Comparison of ENCODE assay signal across 8 cellular contexts in the genomic region with DNA sequence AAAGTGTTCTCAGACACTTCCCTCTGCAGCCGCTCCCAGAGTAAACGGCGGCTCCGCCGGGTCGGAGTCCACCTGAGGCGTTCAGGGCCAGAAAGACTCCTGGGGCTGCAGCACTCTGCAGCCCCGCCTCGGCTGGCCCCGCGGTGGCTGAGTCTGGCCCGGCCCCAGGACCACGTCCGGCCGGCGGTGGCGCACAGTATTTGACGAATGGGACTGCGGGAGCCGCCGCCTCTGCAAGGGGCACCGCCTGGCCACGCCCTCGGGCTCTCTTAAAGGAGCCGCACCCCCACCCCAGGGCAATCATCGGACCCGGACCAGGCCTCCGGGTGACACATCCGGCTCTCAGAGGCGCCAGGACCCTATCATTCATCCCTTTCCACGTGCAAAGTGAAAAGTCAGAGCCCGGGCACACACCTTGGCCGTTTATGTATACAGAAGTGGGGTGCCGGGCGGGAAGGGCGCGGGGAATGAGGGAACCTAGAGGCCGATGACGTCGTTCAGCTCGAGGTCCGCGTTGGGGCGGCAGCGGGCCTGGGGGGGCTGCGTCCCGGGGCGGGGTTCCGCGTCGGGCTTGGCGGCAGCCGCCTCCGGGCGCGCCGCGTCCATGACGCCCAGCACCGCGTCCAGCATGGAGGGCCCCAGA. TPM values are rescaled to one million over a fixed set of nuclear protein-coding genes. Genes with fewer than 3 reads are reported as not detected.
DNase-seq lines count a peak whose midpoint lies in the region; ATAC-seq and TF ChIP-seq lines count a peak whose summit lies in the region.

No MANE protein-coding gene starts in this region.

- no peak for TF ChIP-seq CTCF in neutrophil (IDR thresholded peaks at IDR 0.05)

- H3K27ac ChIP-seq in neutrophil (peak overlapping the region; percentile 66), temporal lobe (ENCODE audit: low read depth, low read length) (peak overlapping the region; percentile 65)

- H3K9me3 Mint-ChIP-seq in activated naive CD4-positive, alpha-beta T cell treated with anti-CD3 and anti-CD28 coated beads for 36 hours, result no peaks in the 10 kb centered on the region

- H3K4me3 ChIP-seq in neutrophil (ENCODE audit: low read depth in 1 of 2, low read length in 1 of 2), result peak overlapping the region; percentile 66 to 72

- peak; percentile 89 for DNase-seq in EH (ENCODE audit: low read depth)
- peak; percentile 95 for DNase-seq in HuH-7 (ENCODE audit: low spot score)
- DNase-seq in SHP77 (lab: John Stamatoyannopoulos, UW), result peak; percentile 70 to 92
- peak; percentile 90 for DNase-seq in activated naive CD4-positive, alpha-beta T cell treated with anti-CD3 and anti-CD28 coated beads for 36 hours
- peak; percentile 82 for DNase-seq in germinal center (ENCODE audit: low spot score)

- peak overlapping the region; percentile 92 for H3K27ac Mint-ChIP-seq in activated naive CD4-positive, alpha-beta T cell treated with anti-CD3 and anti-CD28 coated beads for 36 hours

- no peaks in the 10 kb centered on the region for H3K9me3 ChIP-seq in neutrophil

- CTCF ChIA-PET in activated naive CD4-positive, alpha-beta T cell treated with anti-CD3 and anti-CD28 coated beads for 36 hours (lab: Charles Lee), result no interaction called here

- peak; percentile 27 for ATAC-seq in GM21528 (IDR thresholded peaks at IDR 0.05; ENCODE audit: low FRiP score, unreplicated experiment)

- intact Hi-C loops in activated naive CD4-positive, alpha-beta T cell treated with anti-CD3 and anti-CD28 coated beads for 36 hours (cut with micrococcal nuclease), result loop anchor here (1.0 to 10.0 kb wide), 16 partner anchors 15 to 1658 kb away; partner anchors contain the start of genes BRSK1, CNOT3, FIZ1 and HSPBP1

- H3K4me1 Mint-ChIP-seq in activated naive CD4-positive, alpha-beta T cell treated with anti-CD3 and anti-CD28 coated beads for 36 hours (ENCODE audit: low read depth), result peaks cover 14% of the 10 kb centered on the region

- peaks cover 28 to 32% of the 10 kb centered on the region in 2 experiments for H3K4me1 ChIP-seq in neutrophil (ENCODE audit: control insufficient read depth in 1 of 2, insufficient read depth in 1 of 2, low read depth in 1 of 2, low read length in 1 of 2)

- peaks cover 28% of the 10 kb centered on the region for H3K36me3 ChIP-seq in neutrophil

- H3K4me3 Mint-ChIP-seq in activated naive CD4-positive, alpha-beta T cell treated with anti-CD3 and anti-CD28 coated beads for 36 hours, result peak overlapping the region; percentile 84

- H3K27me3 Mint-ChIP-seq in activated naive CD4-positive, alpha-beta T cell treated with anti-CD3 and anti-CD28 coated beads for 36 hours (ENCODE audit: low read depth), result peaks cover 24% of the 10 kb centered on the region

- peaks cover 71% of the 10 kb centered on the region for H3K27me3 ChIP-seq in neutrophil

- peaks cover 8% of the 10 kb centered on the region for H3K36me3 Mint-ChIP-seq in activated naive CD4-positive, alpha-beta T cell treated with anti-CD3 and anti-CD28 coated beads for 36 hours (ENCODE audit: low read depth)

RNA-seq across cellular contexts. Expression of gene LENG9, which starts 1.2 kb away (rescaled TPM):
- 1 to 10 TPM; 5.7 to 7.1 TPM for total RNA-seq in activated naive CD4-positive, alpha-beta T cell treated with anti-CD3 and anti-CD28 coated beads for 36 hours
- 2.7 TPM for total RNA-seq in temporal lobe

RNA-seq across cellular contexts. Expression of gene CDC42EP5, which starts 8.4 kb away (rescaled TPM):
- not detected for total RNA-seq in activated naive CD4-positive, alpha-beta T cell treated with anti-CD3 and anti-CD28 coated beads for 36 hours
- total RNA-seq in temporal lobe, result 1.7 TPM

RNA-seq across cellular contexts. Expression of gene LENG8, which starts 15.7 kb away (rescaled TPM):
- total RNA-seq in activated naive CD4-positive, alpha-beta T cell treated with anti-CD3 and anti-CD28 coated beads for 36 hours, result 100 to 1,000 TPM; 171 to 175 TPM
- 22.6 TPM for total RNA-seq in temporal lobe

RNA-seq across cellular contexts. Expression of gene LAIR2, which starts 37.9 kb away (rescaled TPM):
- under 1 TPM; 0.45 to 0.69 TPM for total RNA-seq in activated naive CD4-positive, alpha-beta T cell treated with anti-CD3 and anti-CD28 coated beads for 36 hours
- total RNA-seq in temporal lobe, result not detected

RNA-seq across cellular contexts. Expression of gene TTYH1, which starts 49.5 kb away (rescaled TPM):
- total RNA-seq in activated naive CD4-positive, alpha-beta T cell treated with anti-CD3 and anti-CD28 coated beads for 36 hours, result not detected
- 79.7 TPM for total RNA-seq in temporal lobe

Comparison
In these comparisons a context has a peak if more than half of its experiments do, and no peak if none do; other contexts are left out.
1. Peak in every context shown above with its lines: DNase-seq, ATAC-seq, H3K4me3 ChIP-seq and H3K27ac ChIP-seq.